ENCODE assay signal across 35 cellular contexts in the genomic region with DNA sequence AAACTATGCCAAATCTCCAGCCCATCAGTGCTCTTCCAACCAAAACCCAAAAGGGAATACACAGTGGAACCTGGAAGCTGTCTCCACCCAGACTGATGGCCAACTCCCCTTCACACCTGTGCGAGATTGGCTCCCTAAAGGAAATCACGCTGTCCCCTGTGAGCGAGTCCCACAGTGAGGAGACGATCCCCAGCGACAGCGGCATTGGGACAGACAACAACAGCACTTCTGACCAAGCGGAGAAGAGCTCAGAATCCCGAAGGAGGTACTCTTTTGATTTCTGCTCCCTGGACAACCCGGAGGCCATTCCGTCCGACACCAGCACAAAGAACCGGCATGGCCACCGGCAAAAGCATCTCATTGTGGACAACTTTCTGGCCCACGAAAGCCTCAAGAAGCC.
DNase-seq lines count a peak whose midpoint lies in the region; ATAC-seq, FAIRE-seq and TF ChIP-seq lines count a peak whose summit lies in the region.
"Had no signal": no experiment of that assay in that cellular context is flagged by ENCODE, and none has a peak within 500 bp of the region (broad histone marks: within the 10 kb centered on the region; RNA-seq: fewer than 3 reads in every experiment).

No MANE protein-coding gene starts in this region.

- H3K27me3 Mint-ChIP-seq in MCF 10A (ENCODE audit: insufficient read depth, unreplicated experiment) (no peaks in the 10 kb centered on the region), endothelial cell (ENCODE audit: unreplicated experiment) (peaks cover 14% of the 10 kb centered on the region)
- no peaks in the 10 kb centered on the region for H3K27me3 Mint-ChIP-seq in activated T-cell treated with anti-CD3 and anti-CD28 coated beads, Interleukin-2, amount 50 U/mL, for 24 hours
- H3K27me3 Mint-ChIP-seq: B cell; CD4-positive, alpha-beta memory T cell; CD4-positive, alpha-beta T cell; CD4-positive, CD25-positive, alpha-beta regulatory T cell; CD8-positive, alpha-beta memory T cell had no signal

- H4K20me1 ChIP-seq in mammary epithelial cell (ENCODE audit: insufficient read depth, low read length) (no peaks in the 10 kb centered on the region), GM12878 (ENCODE audit: control insufficient read depth, insufficient read depth) (no peaks in the 10 kb centered on the region)
- H4K20me1 ChIP-seq: BLaER1; BLaER1 treated with 17β-estradiol and CSF1 and Interleukin-3, amounts not matched to agents 10 nM and 100 nM had no signal

- no peak for TF ChIP-seq RAD21 in GM12878 (IDR thresholded peaks at IDR 0.05; ENCODE audit: insufficient read depth, low read depth, low read length)

- in situ Hi-C loops in mammary epithelial cell (cut with MboI; ENCODE audit: low sequenced_read_pairs in 2 of 2): no loop called here
- in situ Hi-C loops in GM12878 (cut with MboI): no loop called here

- SMC1A ChIA-PET in GM12878 (lab: Charles Lee; ENCODE audit: uncharacterized antibody, unreplicated experiment): no interaction called here

- H3K36me3 Mint-ChIP-seq in MCF 10A (ENCODE audit: insufficient read depth, unreplicated experiment) (no peaks in the 10 kb centered on the region), endothelial cell (ENCODE audit: low read depth, unreplicated experiment) (peaks cover 70% of the 10 kb centered on the region)
- H3K36me3 Mint-ChIP-seq in activated T-cell treated with anti-CD3 and anti-CD28 coated beads, Interleukin-2, amount 50 U/mL, for 24 hours (ENCODE audit: low read depth): peaks cover 5% of the 10 kb centered on the region
- H3K36me3 Mint-ChIP-seq: CD14-positive monocyte; CD4-positive, alpha-beta memory T cell; CD4-positive, CD25-positive, alpha-beta regulatory T cell; CD8-positive, alpha-beta memory T cell; CD8-positive, alpha-beta T cell had no signal

- no peak for FAIRE-seq in GM12878 (lab: Jason Lieb, UNC)
- FAIRE-seq: A204.1, A549, D721Med had no signal

- H3K36me3 ChIP-seq in mammary epithelial cell (ENCODE audit: insufficient read depth, low read length) (no peaks in the 10 kb centered on the region), GM12878 (ENCODE audit: control insufficient read depth in 2 of 2, insufficient read depth in 2 of 2, low read length in 1 of 2) (peaks cover 6 to 7% of the 10 kb centered on the region in 2 experiments; a peak in 3 of 4 replicates)
- H3K36me3 ChIP-seq: BE2C had no signal

- H3K27ac Mint-ChIP-seq in MCF 10A (ENCODE audit: low read depth, unreplicated experiment): no peak overlapping the region
- H3K27ac Mint-ChIP-seq in endothelial cell (ENCODE audit: unreplicated experiment): no peak overlapping the region
- H3K27ac Mint-ChIP-seq in activated T-cell treated with anti-CD3 and anti-CD28 coated beads, Interleukin-2, amount 50 U/mL, for 24 hours: no peak overlapping the region
- H3K27ac Mint-ChIP-seq: B cell; CD14-positive monocyte; CD4-positive, alpha-beta T cell; CD4-positive, CD25-positive, alpha-beta regulatory T cell; CD8-positive, alpha-beta memory T cell; CD8-positive, alpha-beta T cell had no signal

- TF ChIP-seq EP300 in GM12878 (IDR thresholded peaks at IDR 0.05; ENCODE audit: borderline replicate concordance in 1 of 2, control insufficient read depth in 1 of 2, low read depth in 2 of 2, low read length in 2 of 2): no peak

- intact Hi-C loops in mammary epithelial cell (cut with micrococcal nuclease) (no loop called here), MCF 10A (cut with micrococcal nuclease) (no loop called here), GM12878 (cut with micrococcal nuclease; ENCODE audit: unreplicated experiment) (no loop called here)

- TSS peak; percentile 15 for BruUV-seq in mammary epithelial cell (replicated peaks; lab: Mats Ljungman, UMichigan)
- no TSS peak for BruUV-seq in MCF 10A (replicated peaks; lab: Mats Ljungman, UMichigan)
- TSS peak; percentile 7 for BruUV-seq in GM12878 (replicated peaks; lab: Mats Ljungman, UMichigan)

- DNase-seq in mammary epithelial cell (no peak), MCF 10A (ENCODE audit: unreplicated experiment) (no peak), GM12878 (ENCODE audit: low read depth, low spot score) (no peak), endothelial cell (ENCODE audit: low spot score) (no peak)
- no peak for DNase-seq in activated T-cell treated with anti-CD3 and anti-CD28 coated beads, Interleukin-2, amount 50 U/mL, for 24 hours
- DNase-seq: 8988T; ACHN; AML-193; BE2C; C1 segment of cervical spinal cord; Caco-2; Calu3; CD4-positive, alpha-beta memory T cell; CD4-positive, alpha-beta T cell; CD4-positive, CD25-positive, alpha-beta regulatory T cell; CD8-positive, alpha-beta memory T cell; CD8-positive, alpha-beta T cell; COR-L47; DMS 273 treated with DMSO at 0.1 percent for 48 hours; DMS153; DMS53; DMS79; DMS79 treated with DMSO at 0.1 percent for 48 hours; DND-41; EL had no signal

- TF ChIP-seq POLR2A in GM12878 (IDR thresholded peaks at IDR 0.05; ENCODE audit: low read depth, low read length): no peak

- H3K27ac ChIP-seq in mammary epithelial cell (ENCODE audit: insufficient read depth, low read depth, low read length) (no peak overlapping the region), GM12878 (ENCODE audit: control insufficient read depth, insufficient read depth) (no peak overlapping the region)
- H3K27ac ChIP-seq: 22Rv1; A549; BLaER1; BLaER1 treated with 17β-estradiol and CSF1 and Interleukin-3, amounts not matched to agents 10 nM and 100 nM; C4-2B had no signal

- H3K9me3 Mint-ChIP-seq in MCF 10A (ENCODE audit: unreplicated experiment): no peaks in the 10 kb centered on the region
- H3K9me3 Mint-ChIP-seq in endothelial cell (ENCODE audit: unreplicated experiment): no peaks in the 10 kb centered on the region
- no peaks in the 10 kb centered on the region for H3K9me3 Mint-ChIP-seq in activated T-cell treated with anti-CD3 and anti-CD28 coated beads, Interleukin-2, amount 50 U/mL, for 24 hours
- H3K9me3 Mint-ChIP-seq: CD4-positive, alpha-beta T cell; CD8-positive, alpha-beta memory T cell; CD8-positive, alpha-beta T cell had no signal

- H3K4me1 Mint-ChIP-seq in MCF 10A (ENCODE audit: insufficient read depth, unreplicated experiment): no peaks in the 10 kb centered on the region
- peaks cover 33% of the 10 kb centered on the region for H3K4me1 Mint-ChIP-seq in endothelial cell (ENCODE audit: unreplicated experiment)
- H3K4me1 Mint-ChIP-seq in activated T-cell treated with anti-CD3 and anti-CD28 coated beads, Interleukin-2, amount 50 U/mL, for 24 hours (ENCODE audit: low read depth): no peaks in the 10 kb centered on the region
- H3K4me1 Mint-ChIP-seq: CD4-positive, alpha-beta memory T cell; CD4-positive, CD25-positive, alpha-beta regulatory T cell; CD8-positive, alpha-beta memory T cell had no signal

- ATAC-seq in GM12878 (no peak), GM21390 (IDR thresholded peaks at IDR 0.05; ENCODE audit: unreplicated experiment) (no peak)
- ATAC-seq: A549; CD8-positive, alpha-beta T cell had no signal

- 100% methylated on average over 12 of the region's 14 CpGs for WGBS in mammary epithelial cell (ENCODE audit: low coverage, missing lambda C conversion rate)
- whole genome bisulfite sequencing in GM12878 (ENCODE audit: insufficient coverage, insufficient replicate concordance, low lambda C conversion rate, missing lambda C conversion rate): 85% methylated on average over 14 of the region's 14 CpGs

- H3K4me3 Mint-ChIP-seq in MCF 10A (ENCODE audit: unreplicated experiment) (no peak overlapping the region), endothelial cell (ENCODE audit: unreplicated experiment) (peak overlapping the region; percentile 37)
- H3K4me3 Mint-ChIP-seq in activated T-cell treated with anti-CD3 and anti-CD28 coated beads, Interleukin-2, amount 50 U/mL, for 24 hours: no peak overlapping the region
- H3K4me3 Mint-ChIP-seq: B cell; CD14-positive monocyte; CD4-positive, alpha-beta memory T cell; CD4-positive, alpha-beta T cell; CD8-positive, alpha-beta memory T cell; CD8-positive, alpha-beta T cell had no signal

- RAD21 ChIA-PET in GM12878 (lab: Charles Lee; ENCODE audit: unreplicated experiment): no interaction called here

- POLR2A ChIA-PET in MCF 10A (lab: Yijun Ruan, JAX): no interaction called here
- POLR2A ChIA-PET in GM12878 (lab: Charles Lee): no interaction called here

- H3K9ac ChIP-seq in mammary epithelial cell (ENCODE audit: insufficient read depth, low read length) (no peak overlapping the region), GM12878 (ENCODE audit: control insufficient read depth, insufficient read depth, low read length) (no peak overlapping the region)
- H3K9ac ChIP-seq: BLaER1; BLaER1 treated with 17β-estradiol and CSF1 and Interleukin-3, amounts not matched to agents 10 nM and 100 nM had no signal

- H2AFZ ChIP-seq in mammary epithelial cell (ENCODE audit: low read depth, low read length): no peak overlapping the region
- H2AFZ ChIP-seq in GM12878 (ENCODE audit: control insufficient read depth, low read depth, low read length): no peak overlapping the region

- no peaks in the 10 kb centered on the region for H3K4me1 ChIP-seq in mammary epithelial cell (ENCODE audit: insufficient read depth, low read length)
- H3K4me1 ChIP-seq in GM12878 (ENCODE audit: control insufficient read depth, insufficient read depth, low read length): no peaks in the 10 kb centered on the region
- H3K4me1 ChIP-seq: A549; BE2C; BLaER1; BLaER1 treated with 17β-estradiol and CSF1 and Interleukin-3, amounts not matched to agents 10 nM and 100 nM; Caco-2 had no signal

- CTCF ChIA-PET in mammary epithelial cell (lab: Charles Lee; ENCODE audit: low non-redundant PET) (no interaction called here), MCF 10A (lab: Yijun Ruan, JAX) (interaction anchor here (0.6 kb wide), 1 partner anchor 489 kb away, joined by 3 read pairs; no protein-coding TSS in a partner anchor), GM12878 (lab: Yijun Ruan, JAX) (interaction anchor here (0.6 kb wide), 2 partner anchors 33 to 242 kb away, joined by 3 to 5 read pairs; no protein-coding TSS in a partner anchor)

- no peak overlapping the region for H3K4me2 ChIP-seq in mammary epithelial cell (ENCODE audit: insufficient read depth, low read depth, low read length)
- no peak overlapping the region for H3K4me2 ChIP-seq in GM12878 (ENCODE audit: control insufficient read depth, insufficient read depth)
- H3K4me2 ChIP-seq: A549; BLaER1; BLaER1 treated with 17β-estradiol and CSF1 and Interleukin-3, amounts not matched to agents 10 nM and 100 nM had no signal

- no peak overlapping the region for H3K4me3 ChIP-seq in mammary epithelial cell (replicated peaks in 1 of 3; ENCODE audit: insufficient read depth in 1 of 3, low read depth in 2 of 3, low read length in 3 of 3)
- no peak overlapping the region for H3K4me3 ChIP-seq in GM12878
- H3K4me3 ChIP-seq: A549; BLaER1; BLaER1 treated with 17β-estradiol and CSF1 and Interleukin-3, amounts not matched to agents 10 nM and 100 nM had no signal

- dilution Hi-C loops in mammary epithelial cell (cut with HindIII; ENCODE audit: low sequenced_read_pairs): no loop called here

- H3K79me2 ChIP-seq in mammary epithelial cell (ENCODE audit: insufficient read depth, low read length) (no peaks in the 10 kb centered on the region), GM12878 (ENCODE audit: control insufficient read depth, insufficient read depth, low read length) (no peaks in the 10 kb centered on the region)

- TF ChIP-seq CTCF in mammary epithelial cell (conservative IDR thresholded peaks at IDR 0.05 in 1 of 2, IDR thresholded peaks at IDR 0.05 in 1 of 2; ENCODE audit: extremely low read depth in 1 of 2, insufficient read depth in 1 of 2, low read depth in 1 of 2, low read length in 2 of 2): no peak
- no peak for TF ChIP-seq CTCF in MCF 10A (IDR thresholded peaks at IDR 0.05; ENCODE audit: unreplicated experiment)
- TF ChIP-seq CTCF in GM12878 (IDR thresholded peaks at IDR 0.05 in 2 of 3, conservative IDR thresholded peaks at IDR 0.05 in 1 of 3; ENCODE audit: control insufficient read depth in 2 of 3, extremely low read depth in 1 of 3, insufficient read depth in 1 of 3, low read depth in 3 of 3, low read length in 3 of 3): no peak
- no peak for TF ChIP-seq CTCF in endothelial cell (IDR thresholded peaks at IDR 0.05; ENCODE audit: unreplicated experiment)

- no peaks in the 10 kb centered on the region for H3K27me3 ChIP-seq in mammary epithelial cell (ENCODE audit: insufficient read depth, low read length)
- no peaks in the 10 kb centered on the region for H3K27me3 ChIP-seq in GM12878 (replicated peaks in 1 of 2; ENCODE audit: control insufficient read depth in 2 of 2, insufficient read depth in 2 of 2, low read length in 1 of 2)
- H3K27me3 ChIP-seq: BE2C; BLaER1; BLaER1 treated with 17β-estradiol and CSF1 and Interleukin-3, amounts not matched to agents 10 nM and 100 nM had no signal

- no peaks in the 10 kb centered on the region for H3K9me3 ChIP-seq in mammary epithelial cell (replicated peaks; ENCODE audit: insufficient read depth, low read length)
- no peaks in the 10 kb centered on the region for H3K9me3 ChIP-seq in GM12878 (replicated peaks; ENCODE audit: control insufficient read depth, insufficient read depth, low read length)
- H3K9me3 ChIP-seq: A549, BE2C, Caco-2 had no signal
